Comparison of ENCODE assay signal across 28 cellular contexts in genomic region chr5:159269723-159270122, GRCh38.
"Had no signal": no experiment of that assay in that cellular context is flagged by ENCODE, and none has a peak within 500 bp of the region (broad histone marks: within the 10 kb centered on the region; RNA-seq: fewer than 3 reads in every experiment).

No MANE protein-coding gene starts in this region.

- H3K9me3 Mint-ChIP-seq: central memory CD8-positive, alpha-beta T cell; natural killer cell treated with Interleukin-12 subunit alpha and Interleukin-12 subunit beta and Interleukin-15 and Interleukin-18, amount 100 ng/mL, for 72 hours had no signal

- H3K4me3 Mint-ChIP-seq: activated naive CD8-positive, alpha-beta T cell; activated T-helper 1 cell treated with anti-CD3 and anti-CD28 coated beads, Interleukin-12 subunit alpha, Interleukin-12 subunit beta, Interleukin-2, Interleukin-4 antibody, amounts not matched to agents 30 ng/mL and 10 ng/mL and 1 ng/mL, durations not matched to agents 14 hours and 24 hours and 36 hours; central memory CD8-positive, alpha-beta T cell; natural killer cell treated with Interleukin-12 subunit alpha and Interleukin-12 subunit beta and Interleukin-15 and Interleukin-18, amount 100 ng/mL, for 72 hours; stimulated activated naive B cell treated with anti-CD40 and anti-IgM and Interleukin-4, amounts not matched to agents 10 μg/mL and 1 μg/mL and 100 μg/mL, for 72 hours had no signal

- ATAC-seq: left lung; lower lobe of right lung; mucosa of descending colon; natural killer cell treated with Interleukin-12 subunit alpha and Interleukin-12 subunit beta and Interleukin-15 and Interleukin-18, amount 100 ng/mL, for 72 hours; right cardiac atrium; stimulated activated naive B cell treated with anti-CD40 and anti-IgM and Interleukin-4, amounts not matched to agents 10 μg/mL and 1 μg/mL and 100 μg/mL, for 72 hours; upper lobe of right lung had no signal

- DNase-seq: activated CD4-positive, alpha-beta T cell treated with anti-CD3 and anti-CD28 coated beads for 48 hours; activated gamma-delta T cell; activated T-cell treated with anti-CD3 and anti-CD28 coated beads for 4 hours; anterior cingulate cortex; dermis blood vessel endothelial cell; effector CD4-positive, alpha-beta T cell; esophagus squamous epithelium; glutamatergic neuron; left lung; lower lobe of right lung; mucosa of descending colon; posterior cingulate gyrus; right cardiac atrium; stimulated activated CD4-positive, alpha-beta T cell treated with anti-CD3 and anti-CD28 coated beads, Interleukin-15, amount 100 ng/mL, for 24 hours; stimulated activated CD4-positive, alpha-beta T cell treated with anti-CD3 and anti-CD28 coated beads, Interleukin-2, amount 100 ng/mL, for 24 hours; stimulated activated naive B cell treated with anti-CD40 and anti-IgM and Interleukin-4, amounts not matched to agents 10 μg/mL and 1 μg/mL and 100 μg/mL, for 72 hours; stomach; T-helper 1 cell; thyroid gland; upper lobe of right lung had no signal

- H3K4me1 ChIP-seq: thyroid gland had no signal

- H3K27me3 ChIP-seq: esophagus squamous epithelium, left lung, stomach, thyroid gland, upper lobe of right lung had no signal

- H3K27ac Mint-ChIP-seq: activated T-helper 1 cell treated with anti-CD3 and anti-CD28 coated beads, Interleukin-12 subunit alpha, Interleukin-12 subunit beta, Interleukin-2, Interleukin-4 antibody, amounts not matched to agents 30 ng/mL and 10 ng/mL and 1 ng/mL, durations not matched to agents 14 hours and 24 hours and 36 hours; natural killer cell treated with Interleukin-12 subunit alpha and Interleukin-12 subunit beta and Interleukin-15 and Interleukin-18, amount 100 ng/mL, for 72 hours; stimulated activated naive B cell treated with anti-CD40 and anti-IgM and Interleukin-4, amounts not matched to agents 10 μg/mL and 1 μg/mL and 100 μg/mL, for 72 hours had no signal

- H3K9me3 ChIP-seq: esophagus squamous epithelium, left lung, lower lobe of right lung, mucosa of descending colon, stomach, thyroid gland, upper lobe of right lung had no signal

- FAIRE-seq: bronchial epithelial cell, colon, endometrium, frontal cortex had no signal

- H3K27me3 Mint-ChIP-seq: activated naive CD8-positive, alpha-beta T cell; central memory CD8-positive, alpha-beta T cell; natural killer cell treated with Interleukin-12 subunit alpha and Interleukin-12 subunit beta and Interleukin-15 and Interleukin-18, amount 100 ng/mL, for 72 hours; stimulated activated naive B cell treated with anti-CD40 and anti-IgM and Interleukin-4, amounts not matched to agents 10 μg/mL and 1 μg/mL and 100 μg/mL, for 72 hours had no signal

- H3K4me3 ChIP-seq: esophagus squamous epithelium, left lung, lower lobe of right lung, mucosa of descending colon, stomach, thyroid gland, upper lobe of right lung had no signal
